Comparison of ENCODE assay signal across 34 cellular contexts in the genomic region with DNA sequence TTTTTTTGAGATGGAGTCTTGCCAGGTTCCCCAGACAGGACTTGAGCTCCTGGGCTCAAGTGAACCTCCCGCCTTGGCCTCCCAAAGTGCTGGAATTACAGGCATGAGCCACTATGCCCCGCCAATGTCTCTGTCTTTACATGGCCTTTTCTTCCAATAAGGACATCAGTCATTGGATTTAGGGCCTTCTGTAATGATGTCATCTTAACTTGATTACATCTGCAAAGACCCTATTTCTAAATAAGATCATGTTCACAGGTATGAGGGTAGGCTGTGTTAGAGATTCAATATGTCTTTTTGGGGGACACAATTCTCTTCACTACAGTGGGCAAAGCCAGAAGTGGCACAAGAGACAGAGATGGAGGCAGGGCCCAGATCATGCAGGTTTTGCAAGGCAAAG.
DNase-seq lines count a peak whose midpoint lies in the region; ATAC-seq, FAIRE-seq and TF ChIP-seq lines count a peak whose summit lies in the region.
"Had no signal": no experiment of that assay in that cellular context is flagged by ENCODE, and none has a peak within 500 bp of the region (broad histone marks: within the 10 kb centered on the region; RNA-seq: fewer than 3 reads in every experiment).

No MANE protein-coding gene starts in this region.

- TF ChIP-seq CTCF in mammary epithelial cell (conservative IDR thresholded peaks at IDR 0.05 in 1 of 2, IDR thresholded peaks at IDR 0.05 in 1 of 2; ENCODE audit: extremely low read depth in 1 of 2, insufficient read depth in 1 of 2, low read depth in 1 of 2, low read length in 2 of 2) (no peak), breast epithelium (IDR thresholded peaks at IDR 0.05) (no peak), HepG2 (CRISPR knock-in tag; IDR thresholded peaks at IDR 0.05) (no peak), right lobe of liver (IDR thresholded peaks at IDR 0.05) (no peak), D721Med (IDR thresholded peaks at IDR 0.05; ENCODE audit: insufficient read depth, missing control alignments) (no peak), HEK293 (tag by site-specific recombination; IDR thresholded peaks at IDR 0.05) (no peak)

- BruUV-seq in mammary epithelial cell (replicated peaks; lab: Mats Ljungman, UMichigan) (no TSS peak), HepG2 (replicated peaks; lab: Mats Ljungman, UMichigan) (no TSS peak)

- DNase-seq in mammary epithelial cell (no peak), breast epithelium (ENCODE audit: low spot score in 2 of 2) (no peak), HepG2 (ENCODE audit: low spot score) (no peak), right lobe of liver (no peak), D721Med (ENCODE audit: insufficient read length, low spot score) (no peak)
- DNase-seq in stimulated activated naive CD4-positive, alpha-beta T cell (lab: John Stamatoyannopoulos, UW), result no peak
- DNase-seq: 8988T; ACHN; AML-193; BE2C; C1 segment of cervical spinal cord; Caco-2; Calu3; CD4-positive, alpha-beta memory T cell; CD4-positive, alpha-beta T cell; CD4-positive, CD25-positive, alpha-beta regulatory T cell; CD8-positive, alpha-beta memory T cell; CD8-positive, alpha-beta T cell; COR-L47; DMS 273 treated with DMSO at 0.1 percent for 48 hours; DMS153; DMS53; DMS79; DMS79 treated with DMSO at 0.1 percent for 48 hours; DND-41; EL had no signal

- H3K27ac ChIP-seq in mammary epithelial cell (ENCODE audit: insufficient read depth, low read depth, low read length) (no peak overlapping the region), breast epithelium (no peak overlapping the region), HepG2 (ENCODE audit: extremely low read length, insufficient read depth, low read length) (no peak overlapping the region), right lobe of liver (no peak overlapping the region), HEK293 (ENCODE audit: extremely low read depth, low read depth, low read length) (no peak overlapping the region)
- H3K27ac ChIP-seq: 22Rv1; A549; BLaER1; BLaER1 treated with 17β-estradiol and CSF1 and Interleukin-3, amounts not matched to agents 10 nM and 100 nM; C4-2B had no signal

- no peak overlapping the region for H3K9ac ChIP-seq in mammary epithelial cell (ENCODE audit: insufficient read depth, low read length)
- no peak overlapping the region for H3K9ac ChIP-seq in HepG2 (ENCODE audit: insufficient read depth, low read depth, low read length)
- H3K9ac ChIP-seq: BLaER1; BLaER1 treated with 17β-estradiol and CSF1 and Interleukin-3, amounts not matched to agents 10 nM and 100 nM had no signal

- H2AFZ ChIP-seq in mammary epithelial cell (ENCODE audit: low read depth, low read length) (peak overlapping the region; percentile 32), HepG2 (ENCODE audit: low read length) (no peak overlapping the region)

- H4K20me1 ChIP-seq in mammary epithelial cell (ENCODE audit: insufficient read depth, low read length), result no peaks in the 10 kb centered on the region
- H4K20me1 ChIP-seq in HepG2 (ENCODE audit: insufficient read depth, low read length), result no peaks in the 10 kb centered on the region
- H4K20me1 ChIP-seq: BLaER1; BLaER1 treated with 17β-estradiol and CSF1 and Interleukin-3, amounts not matched to agents 10 nM and 100 nM had no signal

- H3K9me3 ChIP-seq in mammary epithelial cell (replicated peaks; ENCODE audit: insufficient read depth, low read length) (no peaks in the 10 kb centered on the region), breast epithelium (no peaks in the 10 kb centered on the region), HepG2 (ENCODE audit: low read length) (no peaks in the 10 kb centered on the region), right lobe of liver (no peaks in the 10 kb centered on the region), HEK293 (ENCODE audit: control insufficient read depth, insufficient read depth, low read depth, low read length) (no peaks in the 10 kb centered on the region)
- H3K9me3 ChIP-seq: A549, BE2C, Caco-2 had no signal

- TF ChIP-seq EP300 in HepG2 (IDR thresholded peaks at IDR 0.05; ENCODE audit: low read depth in 2 of 2, low read length in 2 of 2), result no peak
- no peak for TF ChIP-seq EP300 in HepG2 (CRISPR knock-in tag; IDR thresholded peaks at IDR 0.05; ENCODE audit: borderline replicate concordance)

- POLR2A ChIA-PET in HepG2 (lab: Yijun Ruan, JAX), result no interaction called here
- POLR2A ChIA-PET in HEK293 (lab: Yijun Ruan, JAX), result interaction anchor here (0.9 kb wide), 1 partner anchor 8 kb away, joined by 4 read pairs; no protein-coding TSS in a partner anchor

- CTCF ChIA-PET in mammary epithelial cell (lab: Charles Lee; ENCODE audit: low non-redundant PET), result no interaction called here
- CTCF ChIA-PET in HepG2 (lab: Yijun Ruan, JAX; ENCODE audit: low intra/inter-chr PET ratio, low total read pairs), result no interaction called here
- CTCF ChIA-PET in HEK293 (lab: Yijun Ruan, JAX), result no interaction called here

- no peak for TF ChIP-seq RAD21 in HepG2 (CRISPR knock-in tag; IDR thresholded peaks at IDR 0.05)

- H3K4me2 ChIP-seq in mammary epithelial cell (ENCODE audit: insufficient read depth, low read depth, low read length), result no peak overlapping the region
- no peak overlapping the region for H3K4me2 ChIP-seq in HepG2 (ENCODE audit: low read depth, low read length)
- H3K4me2 ChIP-seq: A549; BLaER1; BLaER1 treated with 17β-estradiol and CSF1 and Interleukin-3, amounts not matched to agents 10 nM and 100 nM had no signal

- H3K27me3 ChIP-seq in mammary epithelial cell (ENCODE audit: insufficient read depth, low read length) (no peaks in the 10 kb centered on the region), breast epithelium (peaks cover 0 to 7% of the 10 kb centered on the region in 2 donors), HepG2 (ENCODE audit: control insufficient read depth in 1 of 2, insufficient read depth in 2 of 2, low read length in 2 of 2) (0 out of 5 replicates have a peak, but pooled peaks cover 0 to 2% of the 10 kb centered on the region in 2 experiments), right lobe of liver (no peaks in the 10 kb centered on the region)
- H3K27me3 ChIP-seq: BE2C; BLaER1; BLaER1 treated with 17β-estradiol and CSF1 and Interleukin-3, amounts not matched to agents 10 nM and 100 nM had no signal

- dilution Hi-C loops in mammary epithelial cell (cut with HindIII; ENCODE audit: low sequenced_read_pairs), result no loop called here

- H3K4me3 ChIP-seq in mammary epithelial cell (replicated peaks in 1 of 3; ENCODE audit: insufficient read depth in 1 of 3, low read depth in 2 of 3, low read length in 3 of 3), result no peak overlapping the region
- no peak overlapping the region for H3K4me3 ChIP-seq in breast epithelium
- no peak overlapping the region for H3K4me3 ChIP-seq in HepG2 (replicated peaks in 1 of 3; ENCODE audit: insufficient read depth in 1 of 3, low read depth in 2 of 3, low read length in 3 of 3)
- H3K4me3 ChIP-seq in right lobe of liver, result no peak overlapping the region
- no peak overlapping the region for H3K4me3 ChIP-seq in HEK293 (ENCODE audit: low read depth, low read length)
- H3K4me3 ChIP-seq: A549; BLaER1; BLaER1 treated with 17β-estradiol and CSF1 and Interleukin-3, amounts not matched to agents 10 nM and 100 nM had no signal

- ATAC-seq in HepG2 (no peak), right lobe of liver (no peak), HG03469 (IDR thresholded peaks at IDR 0.05; ENCODE audit: unreplicated experiment) (no peak)
- ATAC-seq: A549; CD8-positive, alpha-beta T cell had no signal

- in situ Hi-C loops in mammary epithelial cell (cut with MboI; ENCODE audit: low sequenced_read_pairs in 2 of 2), result loop anchor here in 1 of 2 donors (10.0 kb wide), 1 partner anchor 123 kb away; no protein-coding TSS in a partner anchor
- in situ Hi-C loops in HepG2 (cut with HindIII; ENCODE audit: extremely low pct_ligation_motif_present, low pct_unique_long_range_greater_than_20kb), result no loop called here

- intact Hi-C loops in mammary epithelial cell (cut with micrococcal nuclease), result loop anchor here (5.0 kb wide), 1 partner anchor 126 kb away; no protein-coding TSS in a partner anchor
- intact Hi-C loops in breast epithelium (cut with DNase I; ENCODE audit: low total_unique reads), result no loop called here
- intact Hi-C loops in HepG2 (cut with micrococcal nuclease; ENCODE audit: unreplicated experiment), result no loop called here
- intact Hi-C loops in right lobe of liver (cut with DNase I), result no loop called here

- H3K36me3 ChIP-seq in mammary epithelial cell (ENCODE audit: insufficient read depth, low read length), result no peaks in the 10 kb centered on the region
- no peaks in the 10 kb centered on the region for H3K36me3 ChIP-seq in breast epithelium
- no peaks in the 10 kb centered on the region for H3K36me3 ChIP-seq in HepG2 (replicated peaks in 1 of 2; ENCODE audit: control insufficient read depth in 1 of 2, insufficient read depth in 2 of 2, low read length in 2 of 2)
- no peaks in the 10 kb centered on the region for H3K36me3 ChIP-seq in right lobe of liver
- H3K36me3 ChIP-seq in HEK293 (ENCODE audit: control insufficient read depth in 2 of 2, insufficient read depth in 1 of 2, low read length in 2 of 2), result no peaks in the 10 kb centered on the region
- H3K36me3 ChIP-seq: BE2C; BLaER1; BLaER1 treated with 17β-estradiol and CSF1 and Interleukin-3, amounts not matched to agents 10 nM and 100 nM had no signal

- H3K79me2 ChIP-seq in mammary epithelial cell (ENCODE audit: insufficient read depth, low read length) (no peaks in the 10 kb centered on the region), HepG2 (ENCODE audit: insufficient read depth, low read length) (no peaks in the 10 kb centered on the region)

- WGBS in mammary epithelial cell (ENCODE audit: low coverage, missing lambda C conversion rate), result 100% methylated on average over 2 of the region's 2 CpGs
- WGBS in HepG2 (ENCODE audit: low lambda C conversion rate), result 29% methylated on average over 2 of the region's 2 CpGs
- WGBS in right lobe of liver (ENCODE audit: insufficient coverage, low coverage, low lambda C conversion rate, missing lambda C conversion rate), result 83% methylated on average over 2 of the region's 2 CpGs

- no peak for FAIRE-seq in HepG2 (lab: Jason Lieb, UNC)
- peak; percentile 84 for FAIRE-seq in D721Med (lab: Jason Lieb, UNC)
- FAIRE-seq: A204.1, A549 had no signal

- no peak for TF ChIP-seq POLR2A in breast epithelium (IDR thresholded peaks at IDR 0.05)
- TF ChIP-seq POLR2A in HepG2 (IDR thresholded peaks at IDR 0.05; ENCODE audit: insufficient read depth in 1 of 2, low read depth in 2 of 2, low read length in 2 of 2), result no peak
- TF ChIP-seq POLR2A in right lobe of liver (IDR thresholded peaks at IDR 0.05), result no peak

- H3K4me1 ChIP-seq in mammary epithelial cell (ENCODE audit: insufficient read depth, low read length) (peaks cover 14% of the 10 kb centered on the region), breast epithelium (no peaks in the 10 kb centered on the region), HepG2 (ENCODE audit: insufficient read depth, low read length) (no peaks in the 10 kb centered on the region), right lobe of liver (no peaks in the 10 kb centered on the region), HEK293 (ENCODE audit: control insufficient read depth, insufficient read depth, low read length) (peaks cover 5% of the 10 kb centered on the region; the same call in 1 of the 2 replicates)
- H3K4me1 ChIP-seq: A549; BE2C; BLaER1; BLaER1 treated with 17β-estradiol and CSF1 and Interleukin-3, amounts not matched to agents 10 nM and 100 nM; Caco-2 had no signal

TF ChIP-seq in HepG2, 621 proteins besides CTCF, POLR2A, EP300 and RAD21 (continues in another document):
- TF ChIP-seq NFE2 (CRISPR knock-in tag; IDR thresholded peaks at IDR 0.05), result no peak

TF ChIP-seq in HEK293, 187 proteins besides CTCF, POLR2A, EP300 and RAD21 (continues in another document):
- TF ChIP-seq ZFP69B (tag by site-specific recombination; IDR thresholded peaks at IDR 0.05), result no peak
